Comparison of ENCODE assay signal across 8 cellular contexts in the genomic region with DNA sequence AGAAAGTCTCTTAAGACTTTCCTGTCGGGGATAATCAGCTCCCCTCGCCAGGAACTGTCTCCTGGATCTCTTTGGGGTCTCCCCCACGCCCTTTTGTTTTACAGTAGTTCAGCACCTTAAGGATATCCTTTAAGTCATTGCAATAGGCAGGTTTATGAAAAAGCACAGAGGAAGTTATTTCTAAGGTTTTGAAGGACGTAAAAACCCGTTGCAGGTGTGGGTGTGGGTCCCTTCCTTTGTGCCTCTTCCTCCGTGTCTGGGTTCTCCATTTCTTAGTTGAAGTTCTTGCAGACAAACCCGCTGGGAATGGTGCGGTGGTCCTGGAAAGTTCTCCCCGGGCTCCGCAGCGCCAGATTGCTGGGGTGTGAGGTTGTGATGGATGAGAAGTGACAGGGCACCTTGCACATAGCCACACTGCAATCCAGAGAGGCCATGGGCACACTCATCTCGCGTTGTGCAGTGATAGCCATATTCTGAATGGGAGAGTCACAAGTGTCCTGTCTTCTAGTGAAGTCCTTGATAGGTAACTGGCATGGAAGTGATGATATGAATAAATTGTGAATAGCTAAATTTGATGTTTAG.
A peak's percentile ranks its signal among the peaks of the same experiment; 100 is the strongest.
DNase-seq lines count a peak whose midpoint lies in the region; ATAC-seq and TF ChIP-seq lines count a peak whose summit lies in the region.

No MANE protein-coding gene starts in this region.

- H3K36me3 ChIP-seq in RWPE2 (ENCODE audit: low read depth), result 0 out of 2 replicates have a peak, but pooled peaks cover 4% of the 10 kb centered on the region
- no peaks in the 10 kb centered on the region for H3K36me3 ChIP-seq in neutrophil

- H3K27me3 ChIP-seq in RWPE2 (ENCODE audit: insufficient read depth, poor library complexity, severe bottlenecking) (no peaks in the 10 kb centered on the region), neutrophil (peaks cover 84% of the 10 kb centered on the region)

- H3K4me1 ChIP-seq in RWPE2 (ENCODE audit: insufficient read depth, poor library complexity, severe bottlenecking) (peaks cover 17% of the 10 kb centered on the region), neutrophil (ENCODE audit: control insufficient read depth in 1 of 2, insufficient read depth in 1 of 2, low read depth in 1 of 2, low read length in 1 of 2) (peaks cover 12 to 14% of the 10 kb centered on the region in 2 experiments)

- TF ChIP-seq CTCF in RWPE2 (IDR thresholded peaks at IDR 0.05; ENCODE audit: poor library complexity, severe bottlenecking) (no peak), epithelial cell of esophagus (IDR thresholded peaks at IDR 0.05; ENCODE audit: insufficient read depth, low read depth, low read length, missing control alignments) (no peak), neutrophil (IDR thresholded peaks at IDR 0.05) (no peak)

- ATAC-seq in RWPE2 (ENCODE audit: low read depth) (no peak; the same call in 1 of the 3 replicates), HG03196 (IDR thresholded peaks at IDR 0.05; ENCODE audit: unreplicated experiment) (no peak)

- H3K9me3 ChIP-seq in RWPE2 (ENCODE audit: severe bottlenecking) (no peaks in the 10 kb centered on the region), neutrophil (no peaks in the 10 kb centered on the region)

- DNase-seq in NCI-H2029 treated with DMSO at 0.1 percent for 48 hours (lab: John Stamatoyannopoulos, UW) (peak; percentile 28), NCI-H2029 (lab: John Stamatoyannopoulos, UW) (no peak), RWPE2 (ENCODE audit: low spot score) (no peak), epithelial cell of esophagus (ENCODE audit: low read depth) (no peak), HUDEP-2 (lab: John Stamatoyannopoulos, UW; ENCODE audit: unreplicated experiment in 76 of 76) (no peak), GOT3 (lab: John Stamatoyannopoulos, UW) (no peak)

- H3K4me3 ChIP-seq in RWPE2 (ENCODE audit: severe bottlenecking) (peak overlapping the region; percentile 99), epithelial cell of esophagus (ENCODE audit: low read length) (peak overlapping the region; percentile 70), neutrophil (ENCODE audit: low read depth in 1 of 2, low read length in 1 of 2) (peak overlapping the region; percentile 69 to 82)

- H3K27ac ChIP-seq in RWPE2 (ENCODE audit: poor library complexity, severe bottlenecking) (peak overlapping the region; percentile 81), neutrophil (no peak overlapping the region)
